ENCODE assay signal across 10 cellular contexts in the genomic region with DNA sequence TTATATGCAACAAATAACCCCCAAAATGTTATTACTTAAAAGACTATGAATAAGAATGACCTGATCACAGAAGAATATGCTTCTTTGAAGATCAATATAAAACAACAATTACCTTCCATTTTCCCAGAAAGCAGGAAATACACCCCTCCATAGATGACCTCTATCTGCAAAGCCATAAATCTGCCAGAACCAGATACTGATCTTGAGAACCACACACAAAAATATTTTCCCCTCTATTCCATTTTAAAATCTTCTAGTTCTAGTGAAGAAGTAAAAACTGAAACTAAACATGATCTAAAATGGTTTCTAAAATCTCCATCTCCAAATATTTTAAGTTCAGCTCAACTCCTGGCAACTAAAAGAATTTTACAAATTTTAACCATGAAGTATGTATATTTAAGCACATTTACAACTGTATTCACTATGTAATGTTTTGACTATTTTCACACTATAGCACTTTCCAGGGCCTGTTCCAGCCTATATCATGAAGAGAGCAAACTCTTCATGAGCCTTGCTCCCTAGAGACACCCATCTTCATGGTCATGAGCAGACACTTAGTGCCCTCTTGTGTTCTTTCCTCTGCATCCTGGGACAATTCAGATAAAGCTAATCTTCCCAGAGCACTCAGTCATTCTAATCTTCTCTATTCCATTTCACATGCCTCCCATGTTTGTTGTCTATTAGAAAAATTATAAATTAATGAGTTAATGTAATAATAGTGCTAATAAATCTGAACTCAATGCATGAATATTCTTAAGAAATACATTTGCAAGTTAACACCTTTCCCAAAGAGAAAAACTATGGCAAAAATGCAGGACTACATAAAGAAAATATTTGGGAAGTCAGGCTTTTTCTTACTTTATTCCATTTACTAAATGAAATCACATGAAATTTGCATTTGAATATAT.
DNase-seq lines count a peak whose midpoint lies in the region; ATAC-seq lines count a peak whose summit lies in the region.
"Had no signal": no experiment of that assay in that cellular context is flagged by ENCODE, and none has a peak within 500 bp of the region (broad histone marks: within the 10 kb centered on the region; RNA-seq: fewer than 3 reads in every experiment).

No MANE protein-coding gene starts in this region.

- no peak overlapping the region for H2AK5ac ChIP-seq in neuronal stem cell (ENCODE audit: low read depth, low read length)

- no peaks in the 10 kb centered on the region for H3K79me1 ChIP-seq in neuronal stem cell (ENCODE audit: low read depth, low read length)

- no peak overlapping the region for H3K9ac ChIP-seq in neuronal stem cell (ENCODE audit: low read depth, low read length, poor library complexity)

- H3K36me3 ChIP-seq in neuronal stem cell (replicated peaks in 1 of 2; ENCODE audit: control insufficient read depth in 2 of 2, insufficient read depth in 2 of 2, low read length in 2 of 2): peaks cover 3 to 33% of the 10 kb centered on the region in 2 donors

- H3K4me1 Mint-ChIP-seq in activated CD4-positive, alpha-beta memory T cell treated with anti-CD3 and anti-CD28 coated beads, Interleukin-2, amount 10 ng/mL, durations not matched to agents 7 days and 5 days: peaks cover 26% of the 10 kb centered on the region
- H3K4me1 Mint-ChIP-seq: activated B cell treated with CpG ODN at 0.5 μM for 24 hours had no signal

- H3K9me3 ChIP-seq in neuronal stem cell (replicated peaks in 1 of 2; ENCODE audit: control insufficient read depth in 2 of 2, insufficient read depth in 1 of 2, low read depth in 1 of 2, low read length in 2 of 2): peaks cover 2 to 7% of the 10 kb centered on the region in 2 donors
- H3K9me3 ChIP-seq: Caco-2 had no signal

- H3K27me3 Mint-ChIP-seq in activated CD4-positive, alpha-beta memory T cell treated with anti-CD3 and anti-CD28 coated beads, Interleukin-2, amount 10 ng/mL, durations not matched to agents 7 days and 5 days: no peaks in the 10 kb centered on the region
- H3K27me3 Mint-ChIP-seq: activated B cell treated with CpG ODN at 0.5 μM for 24 hours had no signal

- H3K27ac Mint-ChIP-seq in activated CD4-positive, alpha-beta memory T cell treated with anti-CD3 and anti-CD28 coated beads, Interleukin-2, amount 10 ng/mL, durations not matched to agents 7 days and 5 days: peak overlapping the region; percentile 40
- H3K27ac Mint-ChIP-seq: activated B cell treated with CpG ODN at 0.5 μM for 24 hours had no signal

- H4K91ac ChIP-seq in neuronal stem cell (ENCODE audit: low read depth, low read length, poor library complexity): no peak overlapping the region

- DNase-seq in NCI-H1417 (lab: John Stamatoyannopoulos, UW): peak; percentile 29 to 82 (median 55)
- no peak for DNase-seq in NCI-H1417 treated with DMSO at 0.1 percent for 48 hours (lab: John Stamatoyannopoulos, UW)
- peak; percentile 33 for DNase-seq in NCI-H1105 (lab: John Stamatoyannopoulos, UW)
- no peak for DNase-seq in activated CD4-positive, alpha-beta memory T cell treated with anti-CD3 and anti-CD28 coated beads, Interleukin-2, amount 10 ng/mL, durations not matched to agents 7 days and 5 days
- DNase-seq in iris pigment epithelial cell (ENCODE audit: low read depth): peak; percentile 54
- no peak for DNase-seq in effector CD4-positive, alpha-beta T cell
- no peak for DNase-seq in neuronal stem cell (ENCODE audit: low spot score)
- DNase-seq: activated B cell treated with CpG ODN at 0.5 μM for 24 hours had no signal

- no peak overlapping the region for H2BK5ac ChIP-seq in neuronal stem cell (ENCODE audit: low read length)

- CTCF ChIA-PET in activated CD4-positive, alpha-beta memory T cell treated with anti-CD3 and anti-CD28 coated beads, Interleukin-2, amount 10 ng/mL, durations not matched to agents 7 days and 5 days (lab: Charles Lee): interaction anchor here (0.5 kb wide), 1 partner anchor 1909 kb away, joined by 3 read pairs; no protein-coding TSS in a partner anchor

- H3K27ac ChIP-seq in neuronal stem cell (replicated peaks; ENCODE audit: low read length): no peak overlapping the region

- H2AFZ ChIP-seq in neuronal stem cell (ENCODE audit: low read length): no peak overlapping the region

- H3K9me3 Mint-ChIP-seq in activated CD4-positive, alpha-beta memory T cell treated with anti-CD3 and anti-CD28 coated beads, Interleukin-2, amount 10 ng/mL, durations not matched to agents 7 days and 5 days: peaks cover 6% of the 10 kb centered on the region
- H3K9me3 Mint-ChIP-seq: activated B cell treated with CpG ODN at 0.5 μM for 24 hours had no signal

- no peaks in the 10 kb centered on the region for H3K27me3 ChIP-seq in neuronal stem cell (ENCODE audit: control insufficient read depth in 3 of 3, insufficient read depth in 3 of 3, low read depth in 1 of 3, low read length in 3 of 3)

- H3K4me1 ChIP-seq in neuronal stem cell (ENCODE audit: control insufficient read depth in 2 of 2, insufficient read depth in 1 of 2, low read depth in 1 of 2, low read length in 2 of 2): peaks cover 0 to 1% of the 10 kb centered on the region in 2 donors

- H2BK15ac ChIP-seq in neuronal stem cell (ENCODE audit: low read length): no peak overlapping the region

- H3K18ac ChIP-seq in neuronal stem cell (ENCODE audit: low read length): no peak overlapping the region

- H2BK120ac ChIP-seq in neuronal stem cell (ENCODE audit: low read depth, low read length): no peak overlapping the region

- no peak overlapping the region for H3K14ac ChIP-seq in neuronal stem cell (ENCODE audit: low read length)

- no peak overlapping the region for H3K23ac ChIP-seq in neuronal stem cell (ENCODE audit: low read depth, low read length, poor library complexity)

- H3K4me3 Mint-ChIP-seq in activated CD4-positive, alpha-beta memory T cell treated with anti-CD3 and anti-CD28 coated beads, Interleukin-2, amount 10 ng/mL, durations not matched to agents 7 days and 5 days: no peak overlapping the region
- H3K4me3 Mint-ChIP-seq: activated B cell treated with CpG ODN at 0.5 μM for 24 hours had no signal

- no peak for ATAC-seq in GM18868 (IDR thresholded peaks at IDR 0.05; ENCODE audit: unreplicated experiment)

- H3K4ac ChIP-seq in neuronal stem cell (ENCODE audit: low read length): no peak overlapping the region

- H3K4me2 ChIP-seq in neuronal stem cell (ENCODE audit: insufficient read depth, low read length, poor library complexity, severe bottlenecking): no peak overlapping the region

- POLR2A ChIA-PET in activated CD4-positive, alpha-beta memory T cell treated with anti-CD3 and anti-CD28 coated beads, Interleukin-2, amount 10 ng/mL, durations not matched to agents 7 days and 5 days (lab: Charles Lee): interaction anchor here (0.6 to 1.4 kb wide), 3 partner anchors 12 to 1887 kb away, joined by 3 read pairs; a partner anchor contains a TSS

- H3K36me3 Mint-ChIP-seq in activated CD4-positive, alpha-beta memory T cell treated with anti-CD3 and anti-CD28 coated beads, Interleukin-2, amount 10 ng/mL, durations not matched to agents 7 days and 5 days (ENCODE audit: low read depth): peaks cover 53% of the 10 kb centered on the region

- no peak overlapping the region for H3K4me3 ChIP-seq in neuronal stem cell (ENCODE audit: low read length in 2 of 2)

- H4K8ac ChIP-seq in neuronal stem cell (ENCODE audit: low read depth, low read length): no peak overlapping the region

- H2BK12ac ChIP-seq in neuronal stem cell (ENCODE audit: low read length): no peak overlapping the region

Comparison
In these comparisons a context has a peak if more than half of its experiments do, and no peak if none do; other contexts are left out.
1. DNase-seq: peak in NCI-H1417 (3 of 3), NCI-H1105 (single experiment) and iris pigment epithelial cell (single experiment); none in NCI-H1417 treated with DMSO at 0.1 percent for 48 hours (single experiment), activated CD4-positive, alpha-beta memory T cell treated with anti-CD3 and anti-CD28 coated beads, Interleukin-2, amount 10 ng/mL, durations not matched to agents 7 days and 5 days (single experiment), effector CD4-positive, alpha-beta T cell (single experiment) and neuronal stem cell (single experiment).